12 cellular contexts compared by ENCODE assay signal in genomic region chr10:80474920-80475319, GRCh38. TPM values are rescaled to one million over a fixed set of nuclear protein-coding genes. Genes with fewer than 3 reads are reported as not detected.
DNase-seq lines count a peak whose midpoint lies in the region; TF ChIP-seq lines count a peak whose summit lies in the region.
"Had no signal": no experiment of that assay in that cellular context is flagged by ENCODE, and none has a peak within 500 bp of the region (broad histone marks: within the 10 kb centered on the region; RNA-seq: fewer than 3 reads in every experiment).

No MANE protein-coding gene starts in this region.

- peak overlapping the region; percentile 79 to 95 (median 86) for H3K27ac Mint-ChIP-seq in immature natural killer cell
- peak overlapping the region; percentile 98 for H3K27ac Mint-ChIP-seq in stimulated activated naive CD8-positive, alpha-beta T cell treated with anti-CD3 and anti-CD28 coated beads, Interleukin-15, Interleukin-2, amounts not matched to agents 100 ng/mL and 50 ng/mL, for 24 hours

- DNase-seq in NCI-H82 (lab: John Stamatoyannopoulos, UW) (peak; percentile 94), adipocyte (ENCODE audit: low read depth) (no peak), immature natural killer cell (no peak), CD1c-positive myeloid dendritic cell (ENCODE audit: extremely low spot score) (no peak), GM13976 (ENCODE audit: low spot score) (no peak), RPMI8226 (no peak)
- DNase-seq: central memory CD4-positive, alpha-beta T cell; DMS53; foreskin fibroblast had no signal

- in situ Hi-C loops in GM13976 (cut with MboI; ENCODE audit: low sequenced_read_pairs, unreplicated experiment) = no loop called here

- peaks cover 0 to 4% (median 0%) of the 10 kb centered on the region in 3 donors for H3K27me3 Mint-ChIP-seq in immature natural killer cell (ENCODE audit: low read depth in 3 of 3)
- H3K27me3 Mint-ChIP-seq in stimulated activated naive CD8-positive, alpha-beta T cell treated with anti-CD3 and anti-CD28 coated beads, Interleukin-15, Interleukin-2, amounts not matched to agents 100 ng/mL and 50 ng/mL, for 24 hours = no peaks in the 10 kb centered on the region

- H3K9me3 ChIP-seq in adipocyte (ENCODE audit: control insufficient read depth, low read length) = peaks cover 13% of the 10 kb centered on the region
- H3K9me3 ChIP-seq: pancreas had no signal

- TF ChIP-seq CTCF in GM13976 (IDR thresholded peaks at IDR 0.05; ENCODE audit: borderline replicate concordance, control extremely low read depth, extremely low read depth, insufficient read depth, missing control alignments) = no peak

- H3K4me1 Mint-ChIP-seq in immature natural killer cell = peaks cover 85 to 86% of the 10 kb centered on the region in 2 donors
- peaks cover 87% of the 10 kb centered on the region for H3K4me1 Mint-ChIP-seq in stimulated activated naive CD8-positive, alpha-beta T cell treated with anti-CD3 and anti-CD28 coated beads, Interleukin-15, Interleukin-2, amounts not matched to agents 100 ng/mL and 50 ng/mL, for 24 hours (ENCODE audit: low read depth)

- peak overlapping the region; percentile 71 for H3K9ac ChIP-seq in adipocyte (ENCODE audit: low read length)

- H3K36me3 Mint-ChIP-seq in immature natural killer cell = peaks cover 7 to 22% (median 11%) of the 10 kb centered on the region in 3 donors
- peaks cover 30% of the 10 kb centered on the region for H3K36me3 Mint-ChIP-seq in stimulated activated naive CD8-positive, alpha-beta T cell treated with anti-CD3 and anti-CD28 coated beads, Interleukin-15, Interleukin-2, amounts not matched to agents 100 ng/mL and 50 ng/mL, for 24 hours (ENCODE audit: low read depth)

- peaks cover 27% of the 10 kb centered on the region for H3K36me3 ChIP-seq in adipocyte (ENCODE audit: control insufficient read depth, insufficient read depth, low read length, severe bottlenecking)
- H3K36me3 ChIP-seq: pancreas had no signal

- H3K4me1 ChIP-seq in adipocyte (ENCODE audit: control insufficient read depth, insufficient read depth, low read length) = peaks cover 70% of the 10 kb centered on the region

- H3K27me3 ChIP-seq in adipocyte (replicated peaks; ENCODE audit: control insufficient read depth, insufficient read depth, low read length) = no peaks in the 10 kb centered on the region
- H3K27me3 ChIP-seq: pancreas, tibial artery had no signal

- H3K9me3 Mint-ChIP-seq in immature natural killer cell = no peaks in the 10 kb centered on the region
- no peaks in the 10 kb centered on the region for H3K9me3 Mint-ChIP-seq in stimulated activated naive CD8-positive, alpha-beta T cell treated with anti-CD3 and anti-CD28 coated beads, Interleukin-15, Interleukin-2, amounts not matched to agents 100 ng/mL and 50 ng/mL, for 24 hours

- H3K4me3 ChIP-seq in adipocyte (ENCODE audit: low read length) = no peak overlapping the region
- H3K4me3 ChIP-seq: pancreas, tibial artery had no signal

- H3K4me3 Mint-ChIP-seq in immature natural killer cell = peak overlapping the region in 2 of 5 donors; percentile 21 to 57
- no peak overlapping the region for H3K4me3 Mint-ChIP-seq in stimulated activated naive CD8-positive, alpha-beta T cell treated with anti-CD3 and anti-CD28 coated beads, Interleukin-15, Interleukin-2, amounts not matched to agents 100 ng/mL and 50 ng/mL, for 24 hours

RNA-seq across cellular contexts. Expression of gene TSPAN14, which starts 20.8 kb away (rescaled TPM):
- 100 to 1,000 TPM; 141 to 363 (median 226) TPM for polyA plus RNA-seq in immature natural killer cell
